Comparison of ENCODE assay signal across 14 cellular contexts in genomic region chr12:97181571-97182265, GRCh38.
DNase-seq lines count a peak whose midpoint lies in the region; TF ChIP-seq lines count a peak whose summit lies in the region.
"Had no signal": no experiment of that assay in that cellular context is flagged by ENCODE, and none has a peak within 500 bp of the region (broad histone marks: within the 10 kb centered on the region; RNA-seq: fewer than 3 reads in every experiment).

No MANE protein-coding gene starts in this region.

- TF ChIP-seq CTCF in neural crest cell (conservative IDR thresholded peaks at IDR 0.05) (no peak), nephron progenitor cell (IDR thresholded peaks at IDR 0.05) (no peak)

- peak; percentile 27 for DNase-seq in ELF-1 (ENCODE audit: low read depth, low spot score)
- peak; percentile 55 for DNase-seq in astrocyte of the hippocampus (ENCODE audit: low read depth, low spot score)
- DNase-seq in islet precursor cell: peak; percentile 80
- DNase-seq in neural crest cell (ENCODE audit: low read depth, low spot score): no peak
- no peak for DNase-seq in stimulated activated CD4-positive, alpha-beta T cell treated with anti-CD3 and anti-CD28 coated beads, Interleukin-2, amount 100 ng/mL, for 48 hours
- no peak for DNase-seq in nephron progenitor cell
- DNase-seq in COLO668 (lab: John Stamatoyannopoulos, UW; ENCODE audit: unreplicated experiment): no peak
- DNase-seq in GOT3 (lab: John Stamatoyannopoulos, UW): no peak
- DNase-seq: 8988T; AML-193; CD8-positive, alpha-beta memory T cell; DMS53; GM23248; H7 had no signal

- H3K4me1 Mint-ChIP-seq in neural crest cell (peaks cover 17% of the 10 kb centered on the region), nephron progenitor cell (peaks cover 26% of the 10 kb centered on the region)
- H3K4me1 Mint-ChIP-seq: CD8-positive, alpha-beta memory T cell had no signal

- H3K27ac Mint-ChIP-seq in neural crest cell (ENCODE audit: unreplicated experiment) (peak overlapping the region; percentile 4), nephron progenitor cell (no peak overlapping the region)
- H3K27ac Mint-ChIP-seq: CD8-positive, alpha-beta memory T cell had no signal

- H3K27me3 Mint-ChIP-seq in neural crest cell (ENCODE audit: low read depth) (no peaks in the 10 kb centered on the region), nephron progenitor cell (ENCODE audit: low read depth, poor library complexity) (no peaks in the 10 kb centered on the region)

- H3K36me3 Mint-ChIP-seq in neural crest cell (ENCODE audit: low read depth) (peaks cover 12% of the 10 kb centered on the region), nephron progenitor cell (ENCODE audit: low read depth) (peaks cover 65% of the 10 kb centered on the region)
- H3K36me3 Mint-ChIP-seq: CD8-positive, alpha-beta memory T cell had no signal

- H3K9me3 Mint-ChIP-seq in neural crest cell (peaks cover 17% of the 10 kb centered on the region), nephron progenitor cell (peaks cover 58% of the 10 kb centered on the region)

- H3K4me3 Mint-ChIP-seq in neural crest cell (no peak overlapping the region), nephron progenitor cell (no peak overlapping the region)
- H3K4me3 Mint-ChIP-seq: CD8-positive, alpha-beta memory T cell had no signal

Comparison
In these comparisons a context has a peak if more than half of its experiments do, and no peak if none do; other contexts are left out.
1. DNase-seq: peak in ELF-1 (single experiment), astrocyte of the hippocampus (single experiment) and islet precursor cell (single experiment); none in neural crest cell (single experiment), stimulated activated CD4-positive, alpha-beta T cell treated with anti-CD3 and anti-CD28 coated beads, Interleukin-2, amount 100 ng/mL, for 48 hours (0 of 2), nephron progenitor cell (single experiment), COLO668 (single experiment) and GOT3 (single experiment).